ENCODE assay signal across 8 cellular contexts in genomic region chr7:32891800-32892520, GRCh38. TPM values are rescaled to one million over a fixed set of nuclear protein-coding genes. Genes with fewer than 3 reads are reported as not detected.
DNase-seq lines count a peak whose midpoint lies in the region; ATAC-seq, FAIRE-seq and TF ChIP-seq lines count a peak whose summit lies in the region.

No MANE protein-coding gene starts in this region.

- peak overlapping the region; percentile 93 for H3K4me2 ChIP-seq in DOHH2 (ENCODE audit: low read length)
- H3K4me2 ChIP-seq in GM23248 (ENCODE audit: unreplicated experiment), result peak overlapping the region; percentile 96
- peak overlapping the region; percentile 91 for H3K4me2 ChIP-seq in Karpas-422 (ENCODE audit: low read depth, low read length, poor library complexity, severe bottlenecking)
- peak overlapping the region; percentile 77 for H3K4me2 ChIP-seq in fibroblast of lung (ENCODE audit: extremely low read depth, insufficient read depth, low read length)

- H3K4me1 ChIP-seq in DOHH2 (ENCODE audit: control insufficient read depth, low read length) (peaks cover 41% of the 10 kb centered on the region), GM23248 (ENCODE audit: insufficient read depth) (peaks cover 29% of the 10 kb centered on the region), Karpas-422 (ENCODE audit: low read length) (peaks cover 21% of the 10 kb centered on the region), fibroblast of lung (ENCODE audit: control insufficient read depth, extremely low read depth, insufficient read depth, low read length) (peaks cover 7% of the 10 kb centered on the region)

- H3K9ac ChIP-seq in GM23248 (peak overlapping the region; percentile 98), Karpas-422 (ENCODE audit: low read length) (peak overlapping the region; percentile 83), fibroblast of lung (ENCODE audit: insufficient read depth, low read length) (peak overlapping the region; percentile 95)

- H3K27ac ChIP-seq in DOHH2 (ENCODE audit: low read depth, low read length) (peak overlapping the region; percentile 90), GM23248 (peak overlapping the region; percentile 97), Karpas-422 (ENCODE audit: low read length) (peak overlapping the region; percentile 81), fibroblast of lung (ENCODE audit: insufficient read depth, low read length) (peak overlapping the region; percentile 91)

- peaks cover 30% of the 10 kb centered on the region for H4K20me1 ChIP-seq in DOHH2 (ENCODE audit: control insufficient read depth, insufficient read depth, low read depth, low read length)
- 0 out of 2 replicates have a peak, but pooled peaks cover 9% of the 10 kb centered on the region for H4K20me1 ChIP-seq in GM23248 (ENCODE audit: insufficient read depth)
- peaks cover 19% of the 10 kb centered on the region for H4K20me1 ChIP-seq in Karpas-422 (ENCODE audit: insufficient read depth, low read depth, low read length)
- no peaks in the 10 kb centered on the region for H4K20me1 ChIP-seq in fibroblast of lung (ENCODE audit: control insufficient read depth, extremely low read depth, insufficient read depth, low read length)

- peaks cover 0 to 3% (median 0%) of the 10 kb centered on the region in 5 donors for H3K27me3 Mint-ChIP-seq in naive thymus-derived CD8-positive, alpha-beta T cell

- H3K9me3 ChIP-seq in DOHH2 (ENCODE audit: control insufficient read depth, insufficient read depth, low read length) (no peaks in the 10 kb centered on the region), GM23248 (ENCODE audit: low read depth) (no peaks in the 10 kb centered on the region), Karpas-422 (ENCODE audit: low read length) (no peaks in the 10 kb centered on the region), fibroblast of lung (ENCODE audit: control insufficient read depth, insufficient read depth, low read depth, low read length) (no peaks in the 10 kb centered on the region)

- H3K79me2 ChIP-seq in DOHH2 (ENCODE audit: control insufficient read depth, low read length) (peaks cover 41% of the 10 kb centered on the region), GM23248 (ENCODE audit: insufficient read depth) (peaks cover 40% of the 10 kb centered on the region), Karpas-422 (ENCODE audit: low read length) (peaks cover 40% of the 10 kb centered on the region), fibroblast of lung (ENCODE audit: control insufficient read depth, insufficient read depth, low read length) (peaks cover 41% of the 10 kb centered on the region)

- DNase-seq in GM23248, result peak; percentile 99
- DNase-seq in Karpas-422, result peak; percentile 98
- DNase-seq in RCC 7860 (ENCODE audit: low spot score), result peak; percentile 93
- peak; percentile 95 to 97 for DNase-seq in activated T-helper 1 cell treated with anti-CD3 and anti-CD28 coated beads, Interleukin-2, amount 50 U/mL, for 16 hours (ENCODE audit: low read depth in 1 of 2, low spot score in 1 of 2)
- DNase-seq in fibroblast of lung (ENCODE audit: low read depth in 2 of 2), result peak; percentile 92 to 93
- peak; percentile 94 to 99 (median 98) for DNase-seq in naive thymus-derived CD8-positive, alpha-beta T cell
- DNase-seq in stimulated activated naive CD4-positive, alpha-beta T cell (lab: John Stamatoyannopoulos, UW), result peak; percentile 94 to 98 (median 96)

- H3K27me3 ChIP-seq in DOHH2 (ENCODE audit: control insufficient read depth, low read length) (0 out of 2 replicates have a peak, but pooled peaks cover 2% of the 10 kb centered on the region), GM23248 (replicated peaks; ENCODE audit: insufficient read depth) (no peaks in the 10 kb centered on the region), Karpas-422 (ENCODE audit: low read length) (no peaks in the 10 kb centered on the region), fibroblast of lung (ENCODE audit: control insufficient read depth, insufficient read depth, low read length) (no peaks in the 10 kb centered on the region)

- in situ Hi-C loops in GM23248 (cut with MboI), result no loop called here

- ATAC-seq in naive thymus-derived CD8-positive, alpha-beta T cell, result peak; percentile 65

- FAIRE-seq in RCC 7860 (lab: Jason Lieb, UNC), result no peak

- peak overlapping the region; percentile 96 to 100 (median 99) for H3K27ac Mint-ChIP-seq in naive thymus-derived CD8-positive, alpha-beta T cell

- peaks cover 0 to 6% (median 0%) of the 10 kb centered on the region in 3 donors for H3K36me3 Mint-ChIP-seq in naive thymus-derived CD8-positive, alpha-beta T cell

- H3F3A ChIP-seq in DOHH2 (ENCODE audit: control insufficient read depth, insufficient read depth) (peaks cover 13% of the 10 kb centered on the region), GM23248 (ENCODE audit: insufficient read depth) (peaks cover 44% of the 10 kb centered on the region)

- H3K36me3 ChIP-seq in DOHH2 (ENCODE audit: control insufficient read depth, low read length) (peaks cover 27% of the 10 kb centered on the region), GM23248 (ENCODE audit: low read depth) (no peaks in the 10 kb centered on the region), Karpas-422 (ENCODE audit: insufficient read depth, low read length) (no peaks in the 10 kb centered on the region), fibroblast of lung (ENCODE audit: control insufficient read depth, insufficient read depth, low read length) (no peaks in the 10 kb centered on the region)

- H3K4me1 Mint-ChIP-seq in naive thymus-derived CD8-positive, alpha-beta T cell, result peaks cover 21 to 56% (median 45%) of the 10 kb centered on the region in 4 donors

- TF ChIP-seq CTCF in DOHH2 (IDR thresholded peaks at IDR 0.05; ENCODE audit: low read depth, low read length, poor library complexity, severe bottlenecking) (no peak), fibroblast of lung (conservative IDR thresholded peaks at IDR 0.05 in 1 of 2, IDR thresholded peaks at IDR 0.05 in 1 of 2; ENCODE audit: low read depth in 1 of 2, low read length in 2 of 2) (no peak)

- POLR2A ChIA-PET in naive thymus-derived CD8-positive, alpha-beta T cell (lab: Charles Lee), result interaction anchor here (1.0 to 5.0 kb wide), 13 partner anchors 10 to 402 kb away, joined by 3 to 50 read pairs (median 7); partner anchors contain the start of genes AVL9, BBS9, LSM5 and NT5C3A

- H2AFZ ChIP-seq in GM23248, result peak overlapping the region; percentile 89
- H2AFZ ChIP-seq in Karpas-422 (ENCODE audit: low read length), result peak overlapping the region; percentile 67
- H2AFZ ChIP-seq in fibroblast of lung (ENCODE audit: low read length), result peak overlapping the region; percentile 33

- no peaks in the 10 kb centered on the region for H3K9me2 ChIP-seq in DOHH2 (replicated peaks; ENCODE audit: control insufficient read depth, low read length)
- no peaks in the 10 kb centered on the region for H3K9me2 ChIP-seq in GM23248 (ENCODE audit: insufficient read depth)
- H3K9me2 ChIP-seq in Karpas-422 (replicated peaks; ENCODE audit: insufficient read depth, low read length), result no peaks in the 10 kb centered on the region

- 1% methylated on average over 18 to 64 of the region's 85 CpGs for WGBS in GM23248 (ENCODE audit: low coverage in 1 of 2, low lambda C conversion rate in 2 of 2, missing lambda C conversion rate in 2 of 2), 2 experiments

- H3K4me3 ChIP-seq in DOHH2 (ENCODE audit: low read length) (peak overlapping the region; percentile 92), GM23248 (peak overlapping the region; percentile 93), Karpas-422 (ENCODE audit: low read length) (peak overlapping the region; percentile 77), fibroblast of lung (replicated peaks in 1 of 4; ENCODE audit: control extremely low read depth in 1 of 4, insufficient read depth in 1 of 4, low read depth in 3 of 4, low read length in 4 of 4) (peak overlapping the region; percentile 39 to 78 (median 56))

- no peaks in the 10 kb centered on the region for H3K9me3 Mint-ChIP-seq in naive thymus-derived CD8-positive, alpha-beta T cell

- H3K4me3 Mint-ChIP-seq in naive thymus-derived CD8-positive, alpha-beta T cell, result peak overlapping the region; percentile 88 to 97 (median 94)

RNA-seq across cellular contexts. Expression of gene KBTBD2, which starts 0.4 kb away (rescaled TPM):
- total RNA-seq in GM23248 (2014; rRNA removed; shearing (Covaris generic)), result 31.1 and 33.1 TPM in 2 replicates
- polyA plus RNA-seq in GM23248 (2016; fragmentation: Nextera tagmentation; extraction: Ambion mirVana), result 19.1 and 19.9 TPM in 2 replicates
- 17.8 and 28.6 TPM in 2 replicates for total RNA-seq in Karpas-422 (2014; rRNA removed; shearing (Covaris generic); ENCODE audit: low replicate concordance)
- 29.2 and 35.7 TPM in 2 replicates for total RNA-seq in fibroblast of lung
- polyA plus RNA-seq in fibroblast of lung, result 22.3 and 26.7 TPM in 2 replicates
- polyA plus RNA-seq in fibroblast of lung (2012), result 15.4 and 16.0 TPM in 2 replicates
- 3.7 and 7.6 TPM in 2 replicates for polyA minus RNA-seq in fibroblast of lung (ENCODE audit: low replicate concordance)
- 10 to 100 TPM; 58.5 to 64.6 TPM for total RNA-seq in naive thymus-derived CD8-positive, alpha-beta T cell
- polyA plus RNA-seq in naive thymus-derived CD8-positive, alpha-beta T cell, result 10 to 100 TPM; 15.7 to 24.7 (median 16.2) TPM

Comparison
In these comparisons a context has a peak if more than half of its experiments do, and no peak if none do; other contexts are left out.
1. Peak in every context shown above with its lines: DNase-seq, ATAC-seq, H3K4me3 ChIP-seq and H3K27ac ChIP-seq.
2. H2AFZ ChIP-seq: peak in every context shown above with its lines; median percentile 89 in GM23248; 67 in Karpas-422; 33 in fibroblast of lung.